Comparison of ENCODE assay signal across 22 cellular contexts in the genomic region with DNA sequence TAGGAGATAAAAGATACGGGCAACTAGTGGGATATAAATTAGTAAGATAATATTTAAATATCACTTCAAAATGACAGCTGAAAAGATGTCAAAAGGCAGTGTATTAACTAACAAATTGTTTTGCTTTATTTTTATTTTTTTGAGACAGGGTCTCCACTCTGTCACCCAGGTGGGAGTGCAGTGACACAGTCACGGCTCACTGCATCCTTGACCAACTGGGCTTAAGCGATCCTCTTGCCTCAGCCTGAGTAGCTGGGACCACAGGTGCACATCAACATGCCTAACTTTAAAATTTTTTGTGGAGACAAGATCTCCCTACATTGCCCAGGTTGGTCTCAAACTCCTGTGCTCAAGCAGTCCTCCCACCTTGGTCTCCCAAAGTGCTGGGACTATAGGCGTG. TPM values are rescaled to one million over a fixed set of nuclear protein-coding genes. Genes with fewer than 3 reads are reported as not detected.
A peak's percentile ranks its signal among the peaks of the same experiment; 100 is the strongest.
DNase-seq lines count a peak whose midpoint lies in the region; ATAC-seq, FAIRE-seq and TF ChIP-seq lines count a peak whose summit lies in the region.
"Had no signal": no experiment of that assay in that cellular context is flagged by ENCODE, and none has a peak within 500 bp of the region (broad histone marks: within the 10 kb centered on the region; RNA-seq: fewer than 3 reads in every experiment).

No MANE protein-coding gene starts in this region.

- no peak overlapping the region for H3K4me3 Mint-ChIP-seq in central memory CD8-positive, alpha-beta T cell
- H3K4me3 Mint-ChIP-seq in stimulated activated memory B cell treated with anti-CD40 and anti-IgM and Interleukin-4, amounts not matched to agents 10 μg/mL and 1 μg/mL and 100 μg/mL, for 72 hours, result no peak overlapping the region
- H3K4me3 Mint-ChIP-seq: GM23338, HFFc6 had no signal

- no peaks in the 10 kb centered on the region for H3K9me2 ChIP-seq in OCI-LY1 (ENCODE audit: low read depth, low read length)
- H3K9me2 ChIP-seq: SK-N-SH had no signal

- H3K79me2 ChIP-seq in OCI-LY1 (ENCODE audit: insufficient read depth, low read length), result peaks cover 100% of the 10 kb centered on the region

- no peak overlapping the region for H3K4me3 ChIP-seq in OCI-LY1 (ENCODE audit: low read depth, low read length, poor library complexity, severe bottlenecking)
- H3K4me3 ChIP-seq: GM23338, HAP-1 had no signal

- H3K27ac ChIP-seq in OCI-LY1 (ENCODE audit: low read depth, low read length, poor library complexity, severe bottlenecking), result peak overlapping the region; percentile 6
- H3K27ac ChIP-seq: C4-2B, KMS-11 had no signal

- TF ChIP-seq POLR2A in GM12892 (IDR thresholded peaks at IDR 0.05; ENCODE audit: low read depth, low read length), result no peak

- peaks cover 58% of the 10 kb centered on the region for H3K4me1 ChIP-seq in OCI-LY1 (ENCODE audit: insufficient read depth, low read length, severe bottlenecking)

- H3K27me3 ChIP-seq in OCI-LY1 (ENCODE audit: insufficient read depth, low read length), result no peaks in the 10 kb centered on the region

- DNase-seq in GM12892 (ENCODE audit: insufficient read length), result no peak
- DNase-seq in central memory CD8-positive, alpha-beta T cell (ENCODE audit: low spot score in 2 of 2), result no peak
- no peak for DNase-seq in NCI-H2029 (lab: John Stamatoyannopoulos, UW)
- no peak for DNase-seq in GM03348 (ENCODE audit: low spot score)
- DNase-seq: Calu3, DMS79 treated with DMSO at 0.1 percent for 48 hours, HFFc6, NCI-H1092, NCI-H1417 treated with DMSO at 0.1 percent for 48 hours, NCI-H1694 treated with DMSO at 0.1 percent for 48 hours, NCI-H524 treated with DMSO at 0.1 percent for 48 hours, NCI-H774, PC-3, SK-N-SH had no signal

- peak overlapping the region; percentile 75 for H3K27ac Mint-ChIP-seq in central memory CD8-positive, alpha-beta T cell (ENCODE audit: low read depth)
- H3K27ac Mint-ChIP-seq in stimulated activated memory B cell treated with anti-CD40 and anti-IgM and Interleukin-4, amounts not matched to agents 10 μg/mL and 1 μg/mL and 100 μg/mL, for 72 hours, result peak overlapping the region; percentile 51
- H3K27ac Mint-ChIP-seq: GM23338, HFFc6 had no signal

- no peak for ATAC-seq in central memory CD8-positive, alpha-beta T cell (replicated peaks; ENCODE audit: extremely low read depth, poor library complexity, severe bottlenecking)
- ATAC-seq in stimulated activated memory B cell treated with anti-CD40 and anti-IgM and Interleukin-4, amounts not matched to agents 10 μg/mL and 1 μg/mL and 100 μg/mL, for 72 hours, result no peak
- no peak for ATAC-seq in HG03457 (IDR thresholded peaks at IDR 0.05; ENCODE audit: unreplicated experiment)
- ATAC-seq: GM23338, PC-3 had no signal

- H4K20me1 ChIP-seq in OCI-LY1 (ENCODE audit: insufficient read depth, low read length), result peaks cover 17% of the 10 kb centered on the region

- H3K9me3 ChIP-seq in OCI-LY1 (ENCODE audit: low read length), result no peaks in the 10 kb centered on the region
- H3K9me3 ChIP-seq: HAP-1, SK-N-SH had no signal

- no peak overlapping the region for H2AFZ ChIP-seq in OCI-LY1 (ENCODE audit: low read length)
- H2AFZ ChIP-seq: GM23338 had no signal

- H3K4me1 Mint-ChIP-seq in central memory CD8-positive, alpha-beta T cell, result peaks cover 69% of the 10 kb centered on the region
- H3K4me1 Mint-ChIP-seq in stimulated activated memory B cell treated with anti-CD40 and anti-IgM and Interleukin-4, amounts not matched to agents 10 μg/mL and 1 μg/mL and 100 μg/mL, for 72 hours, result peaks cover 59% of the 10 kb centered on the region

- H3F3A ChIP-seq in OCI-LY1 (ENCODE audit: insufficient read depth, low read length), result no peaks in the 10 kb centered on the region

- FAIRE-seq in GM12892 (lab: Jason Lieb, UNC), result peak; percentile 5

- no peak for TF ChIP-seq CTCF in OCI-LY1 (IDR thresholded peaks at IDR 0.05; ENCODE audit: low read length)

- no peaks in the 10 kb centered on the region for H3K9me3 Mint-ChIP-seq in central memory CD8-positive, alpha-beta T cell
- H3K9me3 Mint-ChIP-seq in stimulated activated memory B cell treated with anti-CD40 and anti-IgM and Interleukin-4, amounts not matched to agents 10 μg/mL and 1 μg/mL and 100 μg/mL, for 72 hours, result no peaks in the 10 kb centered on the region
- H3K9me3 Mint-ChIP-seq: GM23338, HFFc6, IgD-negative memory B cell had no signal

- H3K36me3 ChIP-seq in OCI-LY1 (ENCODE audit: insufficient read depth, low read length), result no peaks in the 10 kb centered on the region; the same call in 1 of the 2 replicates
- H3K36me3 ChIP-seq: HAP-1 had no signal

- H3K27me3 Mint-ChIP-seq in central memory CD8-positive, alpha-beta T cell, result no peaks in the 10 kb centered on the region
- H3K27me3 Mint-ChIP-seq in stimulated activated memory B cell treated with anti-CD40 and anti-IgM and Interleukin-4, amounts not matched to agents 10 μg/mL and 1 μg/mL and 100 μg/mL, for 72 hours, result no peaks in the 10 kb centered on the region
- H3K27me3 Mint-ChIP-seq: IgD-negative memory B cell had no signal

- no peak overlapping the region for H3K9ac ChIP-seq in OCI-LY1 (ENCODE audit: low read length)
- H3K9ac ChIP-seq: KMS-11, SK-N-SH had no signal

- H3K4me2 ChIP-seq in OCI-LY1 (ENCODE audit: low read length), result peak overlapping the region; percentile 25; the same call in 1 of the 2 replicates
- H3K4me2 ChIP-seq: GM23338, KMS-11, SK-N-SH had no signal

- H3K36me3 Mint-ChIP-seq in central memory CD8-positive, alpha-beta T cell (ENCODE audit: insufficient read depth), result peaks cover 11% of the 10 kb centered on the region
- peaks cover 17% of the 10 kb centered on the region for H3K36me3 Mint-ChIP-seq in stimulated activated memory B cell treated with anti-CD40 and anti-IgM and Interleukin-4, amounts not matched to agents 10 μg/mL and 1 μg/mL and 100 μg/mL, for 72 hours
- H3K36me3 Mint-ChIP-seq: IgD-negative memory B cell had no signal

RNA-seq across cellular contexts. Expression of a gene that starts 5.9 kb away (rescaled TPM):
- polyA plus RNA-seq in GM12892 (2012; ENCODE audit: missing spikeins), result 32.4 TPM
